ENCODE assay signal across 1 cellular context in the genomic region with DNA sequence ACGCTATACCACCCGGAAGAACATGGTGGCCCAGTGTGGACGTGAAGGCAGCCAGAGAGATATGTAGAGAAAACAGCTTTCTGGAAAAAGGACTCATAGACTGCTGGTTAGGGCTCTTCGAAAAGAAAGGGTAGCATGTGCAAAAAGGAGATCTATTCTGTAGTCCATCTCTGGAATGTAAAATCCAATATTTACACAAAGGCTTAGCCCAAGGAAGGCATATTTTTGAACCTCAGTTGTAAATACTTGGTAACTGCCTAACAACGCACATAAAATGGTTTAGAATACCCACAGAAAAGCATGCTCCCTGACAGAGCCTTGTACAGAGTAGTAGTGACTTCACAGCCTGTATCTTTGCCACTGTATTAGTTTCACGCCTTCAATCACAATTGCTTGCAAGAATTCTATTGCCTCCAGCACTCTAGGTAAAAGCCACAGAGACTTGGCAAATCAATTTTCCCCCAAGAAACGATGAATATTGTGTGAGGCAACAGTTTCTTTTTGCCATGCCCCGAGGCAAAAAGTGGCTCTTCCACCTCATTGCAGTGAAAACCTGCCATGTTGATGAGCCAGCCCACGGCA.
A peak's percentile ranks its signal among the peaks of the same experiment; 100 is the strongest.
TF ChIP-seq lines count a peak whose summit lies in the region.

No MANE protein-coding gene starts in this region.

TF ChIP-seq in HepG2, 621 proteins besides CTCF, POLR2A, EP300 and RAD21 (continued from another document and continues in another):
- no peak for TF ChIP-seq ZNF775 (CRISPR knock-in tag; IDR thresholded peaks at IDR 0.05; ENCODE audit: borderline replicate concordance)
- TF ChIP-seq MAX (IDR thresholded peaks at IDR 0.05): 0 out of 2 replicates have a peak, but pooled peaks have one; percentile 28
- TF ChIP-seq, protein P1, sequence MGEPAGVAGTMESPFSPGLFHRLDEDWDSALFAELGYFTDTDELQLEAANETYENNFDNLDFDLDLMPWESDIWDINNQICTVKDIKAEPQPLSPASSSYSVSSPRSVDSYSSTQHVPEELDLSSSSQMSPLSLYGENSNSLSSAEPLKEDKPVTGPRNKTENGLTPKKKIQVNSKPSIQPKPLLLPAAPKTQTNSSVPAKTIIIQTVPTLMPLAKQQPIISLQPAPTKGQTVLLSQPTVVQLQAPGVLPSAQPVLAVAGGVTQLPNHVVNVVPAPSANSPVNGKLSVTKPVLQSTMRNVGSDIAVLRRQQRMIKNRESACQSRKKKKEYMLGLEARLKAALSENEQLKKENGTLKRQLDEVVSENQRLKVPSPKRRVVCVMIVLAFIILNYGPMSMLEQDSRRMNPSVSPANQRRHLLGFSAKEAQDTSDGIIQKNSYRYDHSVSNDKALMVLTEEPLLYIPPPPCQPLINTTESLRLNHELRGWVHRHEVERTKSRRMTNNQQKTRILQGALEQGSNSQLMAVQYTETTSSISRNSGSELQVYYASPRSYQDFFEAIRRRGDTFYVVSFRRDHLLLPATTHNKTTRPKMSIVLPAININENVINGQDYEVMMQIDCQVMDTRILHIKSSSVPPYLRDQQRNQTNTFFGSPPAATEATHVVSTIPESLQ (CRISPR knock-in tag; conservative IDR thresholded peaks at IDR 0.05): no peak
- no peak for TF ChIP-seq MXI1 (IDR thresholded peaks at IDR 0.05; ENCODE audit: borderline replicate concordance, low read depth, low read length)
- no peak for TF ChIP-seq HOXA5 (CRISPR knock-in tag; IDR thresholded peaks at IDR 0.05)
- no peak for TF ChIP-seq ZNF724P (CRISPR knock-in tag; IDR thresholded peaks at IDR 0.05; ENCODE audit: borderline replicate concordance)
- TF ChIP-seq SOX13 (IDR thresholded peaks at IDR 0.05): no peak
- TF ChIP-seq SOX13 (CRISPR knock-in tag; conservative IDR thresholded peaks at IDR 0.05 in 1 of 2, IDR thresholded peaks at IDR 0.05 in 1 of 2): peak in 1 of 2 experiments; percentile 62; a peak in 2 of 4 replicates
- no peak for TF ChIP-seq MLXIP (CRISPR knock-in tag; IDR thresholded peaks at IDR 0.05; ENCODE audit: borderline replicate concordance)
- no peak for TF ChIP-seq LBX2 (CRISPR knock-in tag; IDR thresholded peaks at IDR 0.05; ENCODE audit: borderline replicate concordance)
- no peak for TF ChIP-seq HNRNPLL (IDR thresholded peaks at IDR 0.05; ENCODE audit: low read depth, low read length, poor library complexity, severe bottlenecking)
- TF ChIP-seq, protein P2, sequence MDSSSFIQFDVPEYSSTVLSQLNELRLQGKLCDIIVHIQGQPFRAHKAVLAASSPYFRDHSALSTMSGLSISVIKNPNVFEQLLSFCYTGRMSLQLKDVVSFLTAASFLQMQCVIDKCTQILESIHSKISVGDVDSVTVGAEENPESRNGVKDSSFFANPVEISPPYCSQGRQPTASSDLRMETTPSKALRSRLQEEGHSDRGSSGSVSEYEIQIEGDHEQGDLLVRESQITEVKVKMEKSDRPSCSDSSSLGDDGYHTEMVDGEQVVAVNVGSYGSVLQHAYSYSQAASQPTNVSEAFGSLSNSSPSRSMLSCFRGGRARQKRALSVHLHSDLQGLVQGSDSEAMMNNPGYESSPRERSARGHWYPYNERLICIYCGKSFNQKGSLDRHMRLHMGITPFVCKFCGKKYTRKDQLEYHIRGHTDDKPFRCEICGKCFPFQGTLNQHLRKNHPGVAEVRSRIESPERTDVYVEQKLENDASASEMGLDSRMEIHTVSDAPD (CRISPR knock-in tag; IDR thresholded peaks at IDR 0.05): no peak
- TF ChIP-seq PHF21A (CRISPR knock-in tag; IDR thresholded peaks at IDR 0.05): no peak
- TF ChIP-seq BCL6 (CRISPR knock-in tag; IDR thresholded peaks at IDR 0.05): 0 out of 2 replicates have a peak, but pooled peaks have one; percentile 37
- TF ChIP-seq ZNF367 (CRISPR knock-in tag; IDR thresholded peaks at IDR 0.05; ENCODE audit: borderline replicate concordance): no peak
- no peak for TF ChIP-seq RARG (CRISPR knock-in tag; IDR thresholded peaks at IDR 0.05; ENCODE audit: low read depth)
- TF ChIP-seq GABPB1 (CRISPR knock-in tag; IDR thresholded peaks at IDR 0.05): no peak; the same call in 1 of the 2 replicates
- TF ChIP-seq, protein P3, sequence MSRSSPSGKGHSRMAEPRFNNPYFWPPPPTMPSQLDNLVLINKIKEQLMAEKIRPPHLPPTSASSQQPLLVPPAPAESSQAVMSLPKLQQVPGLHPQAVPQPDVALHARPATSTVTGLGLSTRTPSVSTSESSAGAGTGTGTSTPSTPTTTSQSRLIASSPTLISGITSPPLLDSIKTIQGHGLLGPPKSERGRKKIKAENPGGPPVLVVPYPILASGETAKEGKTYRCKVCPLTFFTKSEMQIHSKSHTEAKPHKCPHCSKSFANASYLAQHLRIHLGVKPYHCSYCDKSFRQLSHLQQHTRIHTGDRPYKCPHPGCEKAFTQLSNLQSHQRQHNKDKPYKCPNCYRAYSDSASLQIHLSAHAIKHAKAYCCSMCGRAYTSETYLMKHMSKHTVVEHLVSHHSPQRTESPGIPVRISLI (CRISPR knock-in tag; IDR thresholded peaks at IDR 0.05; ENCODE audit: borderline replicate concordance): no peak
- TF ChIP-seq TFE3 (CRISPR knock-in tag; IDR thresholded peaks at IDR 0.05): no peak
- 0 out of 2 replicates have a peak, but pooled peaks have one; percentile 39 for TF ChIP-seq ELF3 (CRISPR knock-in tag; IDR thresholded peaks at IDR 0.05)
- no peak for TF ChIP-seq ZNF530 (CRISPR knock-in tag; IDR thresholded peaks at IDR 0.05; ENCODE audit: low read depth)
- TF ChIP-seq FOXM1 (CRISPR knock-in tag; IDR thresholded peaks at IDR 0.05): no peak
- no peak for TF ChIP-seq PLRG1 (conservative IDR thresholded peaks at IDR 0.05)
- peak; percentile 55; the same call in 1 of the 2 replicates for TF ChIP-seq ZNF878 (CRISPR knock-in tag; IDR thresholded peaks at IDR 0.05)
- no peak for TF ChIP-seq SRF (IDR thresholded peaks at IDR 0.05; ENCODE audit: low read depth, low read length)
- no peak for TF ChIP-seq SKI (IDR thresholded peaks at IDR 0.05; ENCODE audit: partially characterized antibody)
- TF ChIP-seq ZNF644 (CRISPR knock-in tag; IDR thresholded peaks at IDR 0.05; ENCODE audit: low read depth): peak; percentile 72
- no peak for TF ChIP-seq SOX6 (IDR thresholded peaks at IDR 0.05)
- peak; percentile 50; the same call in 1 of the 2 replicates for TF ChIP-seq SOX6 (CRISPR knock-in tag; IDR thresholded peaks at IDR 0.05)
- no peak for TF ChIP-seq MAZ (IDR thresholded peaks at IDR 0.05; ENCODE audit: borderline replicate concordance, low read depth, low read length)
- no peak for TF ChIP-seq MAZ (CRISPR knock-in tag; IDR thresholded peaks at IDR 0.05; ENCODE audit: low read depth)
- TF ChIP-seq SOX5 (CRISPR knock-in tag; IDR thresholded peaks at IDR 0.05; ENCODE audit: borderline replicate concordance): peak; percentile 40; the same call in 1 of the 2 replicates
- no peak for TF ChIP-seq PAX8 (CRISPR knock-in tag; IDR thresholded peaks at IDR 0.05; ENCODE audit: borderline replicate concordance)
- TF ChIP-seq ZNF282 (IDR thresholded peaks at IDR 0.05; ENCODE audit: partially characterized antibody): no peak
- TF ChIP-seq JUN (CRISPR knock-in tag; IDR thresholded peaks at IDR 0.05): no peak
- no peak for TF ChIP-seq ZNF616 (CRISPR knock-in tag; IDR thresholded peaks at IDR 0.05; ENCODE audit: low read depth)
- TF ChIP-seq NCOA2 (CRISPR knock-in tag; IDR thresholded peaks at IDR 0.05): peak; percentile 47; the same call in 1 of the 2 replicates
- TF ChIP-seq ZNF34 (CRISPR knock-in tag; IDR thresholded peaks at IDR 0.05; ENCODE audit: borderline replicate concordance): no peak
- TF ChIP-seq STAG1 (CRISPR knock-in tag; IDR thresholded peaks at IDR 0.05): no peak
- no peak for TF ChIP-seq ZNF354B (CRISPR knock-in tag; IDR thresholded peaks at IDR 0.05)
- TF ChIP-seq ZNF136 (CRISPR knock-in tag; IDR thresholded peaks at IDR 0.05; ENCODE audit: low read depth): no peak
- no peak for TF ChIP-seq ZNF121 (CRISPR knock-in tag; IDR thresholded peaks at IDR 0.05)
- TF ChIP-seq ARNT2 (CRISPR knock-in tag; IDR thresholded peaks at IDR 0.05; ENCODE audit: low read depth): no peak
- no peak for TF ChIP-seq PCBP2 (optimal IDR thresholded peaks at IDR 0.05; ENCODE audit: low read depth, low read length, poor library complexity, severe bottlenecking)
- TF ChIP-seq ERF (CRISPR knock-in tag; IDR thresholded peaks at IDR 0.05): no peak
- no peak for TF ChIP-seq TRAFD1 (CRISPR knock-in tag; IDR thresholded peaks at IDR 0.05; ENCODE audit: borderline replicate concordance)
- no peak for TF ChIP-seq SIN3A (IDR thresholded peaks at IDR 0.05; ENCODE audit: borderline replicate concordance, low read depth, low read length)
- no peak for TF ChIP-seq KAT2B (IDR thresholded peaks at IDR 0.05; ENCODE audit: borderline replicate concordance, low read depth, low read length)
- 0 out of 2 replicates have a peak, but pooled peaks have one; percentile 47 for TF ChIP-seq ZMYM4 (CRISPR knock-in tag; IDR thresholded peaks at IDR 0.05)
- no peak for TF ChIP-seq THYN1 (CRISPR knock-in tag; IDR thresholded peaks at IDR 0.05; ENCODE audit: borderline replicate concordance, low read depth)
- TF ChIP-seq, protein P4, sequence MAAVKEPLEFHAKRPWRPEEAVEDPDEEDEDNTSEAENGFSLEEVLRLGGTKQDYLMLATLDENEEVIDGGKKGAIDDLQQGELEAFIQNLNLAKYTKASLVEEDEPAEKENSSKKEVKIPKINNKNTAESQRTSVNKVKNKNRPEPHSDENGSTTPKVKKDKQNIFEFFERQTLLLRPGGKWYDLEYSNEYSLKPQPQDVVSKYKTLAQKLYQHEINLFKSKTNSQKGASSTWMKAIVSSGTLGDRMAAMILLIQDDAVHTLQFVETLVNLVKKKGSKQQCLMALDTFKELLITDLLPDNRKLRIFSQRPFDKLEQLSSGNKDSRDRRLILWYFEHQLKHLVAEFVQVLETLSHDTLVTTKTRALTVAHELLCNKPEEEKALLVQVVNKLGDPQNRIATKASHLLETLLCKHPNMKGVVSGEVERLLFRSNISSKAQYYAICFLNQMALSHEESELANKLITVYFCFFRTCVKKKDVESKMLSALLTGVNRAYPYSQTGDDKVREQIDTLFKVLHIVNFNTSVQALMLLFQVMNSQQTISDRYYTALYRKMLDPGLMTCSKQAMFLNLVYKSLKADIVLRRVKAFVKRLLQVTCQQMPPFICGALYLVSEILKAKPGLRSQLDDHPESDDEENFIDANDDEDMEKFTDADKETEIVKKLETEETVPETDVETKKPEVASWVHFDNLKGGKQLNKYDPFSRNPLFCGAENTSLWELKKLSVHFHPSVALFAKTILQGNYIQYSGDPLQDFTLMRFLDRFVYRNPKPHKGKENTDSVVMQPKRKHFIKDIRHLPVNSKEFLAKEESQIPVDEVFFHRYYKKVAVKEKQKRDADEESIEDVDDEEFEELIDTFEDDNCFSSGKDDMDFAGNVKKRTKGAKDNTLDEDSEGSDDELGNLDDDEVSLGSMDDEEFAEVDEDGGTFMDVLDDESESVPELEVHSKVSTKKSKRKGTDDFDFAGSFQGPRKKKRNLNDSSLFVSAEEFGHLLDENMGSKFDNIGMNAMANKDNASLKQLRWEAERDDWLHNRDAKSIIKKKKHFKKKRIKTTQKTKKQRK (IDR thresholded peaks at IDR 0.05; ENCODE audit: low read length): no peak
- TF ChIP-seq TEAD3 (CRISPR knock-in tag; optimal IDR thresholded peaks at IDR 0.05; ENCODE audit: borderline replicate concordance): peak; percentile 85
- TF ChIP-seq HNRNPL (IDR thresholded peaks at IDR 0.05; ENCODE audit: low read depth, low read length): no peak
